In the genomic region with DNA sequence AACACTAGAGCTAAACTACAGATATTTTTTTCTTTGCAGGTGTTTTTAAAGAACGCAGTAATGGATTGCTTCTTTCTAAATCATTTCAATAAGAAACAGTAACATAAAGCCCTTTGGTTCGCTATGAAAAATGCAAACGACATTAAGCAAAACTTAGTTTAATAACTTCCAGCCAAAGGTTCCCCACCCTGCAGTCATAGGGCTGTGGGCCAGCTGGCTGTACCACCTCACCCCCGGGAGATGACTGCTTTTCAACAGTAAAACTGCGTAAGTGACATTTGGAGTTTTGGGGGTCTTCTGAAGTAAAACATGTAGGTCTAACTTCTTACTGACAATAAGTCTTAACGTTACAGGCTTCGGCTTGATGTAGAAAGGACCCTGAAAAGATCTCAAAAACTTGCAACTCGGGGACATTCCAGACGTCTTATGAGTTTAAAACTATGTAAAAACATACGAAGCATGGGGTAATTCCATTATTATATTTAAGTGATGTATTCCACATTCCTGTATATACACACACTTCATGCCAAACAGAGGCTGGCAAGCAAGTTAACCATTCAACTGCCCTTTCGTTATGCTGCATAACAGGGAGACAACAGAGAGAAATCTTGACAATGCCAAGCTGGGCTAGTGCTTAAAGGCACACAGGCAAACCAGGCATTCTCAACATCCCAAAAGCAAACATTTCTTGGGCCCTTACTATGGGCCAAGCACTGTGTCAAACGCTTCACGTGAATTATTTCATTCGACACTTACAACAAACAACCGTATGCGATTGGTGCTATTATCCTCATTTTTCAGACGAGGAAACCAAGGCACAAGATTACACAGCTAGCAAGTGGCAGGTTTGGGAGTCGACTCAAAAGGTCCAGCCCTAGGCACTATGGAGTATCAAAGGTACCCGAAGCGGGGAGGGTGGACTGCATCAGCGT, we compare ENCODE assay signal across 8 cellular contexts. TPM values are rescaled to one million over a fixed set of nuclear protein-coding genes. Genes with fewer than 3 reads are reported as not detected.
DNase-seq lines count a peak whose midpoint lies in the region; ATAC-seq, FAIRE-seq and TF ChIP-seq lines count a peak whose summit lies in the region.

No MANE protein-coding gene starts in this region.

- intact Hi-C loops in naive thymus-derived CD4-positive, alpha-beta T cell (cut with micrococcal nuclease), result loop anchor here (5.0 to 10.0 kb wide), 5 partner anchors 53 to 910 kb away; a partner anchor contains a TSS

- no peak overlapping the region for H3K56ac ChIP-seq in H1 (replicated peaks; ENCODE audit: insufficient read length, low read depth, low read length)

- 67% methylated on average over 21 of the region's 21 CpGs; no CpG with 5 or more reads in 1 of the 2 experiments for WGBS in H1 (ENCODE audit: extremely low coverage in 1 of 2, insufficient coverage in 1 of 2, insufficient read length in 1 of 2, insufficient replicate concordance in 2 of 2, low coverage in 1 of 2, low lambda C conversion rate in 2 of 2, missing lambda C conversion rate in 1 of 2), 2 experiments

- no peak overlapping the region for H3K23ac ChIP-seq in H1 (ENCODE audit: insufficient read length)

- no peak overlapping the region for H3K4ac ChIP-seq in H1 (replicated peaks; ENCODE audit: insufficient read length, low read depth, low read length)

- H2BK15ac ChIP-seq in H1 (ENCODE audit: low read length), result 0 out of 2 replicates have a peak overlapping the region, but pooled peaks have one; percentile 18

- H3K79me2 ChIP-seq in H1 (ENCODE audit: control insufficient read depth in 1 of 2, insufficient read depth in 2 of 2, low read length in 2 of 2), result peaks cover 12 to 56% of the 10 kb centered on the region in 2 experiments

- H3K27ac Mint-ChIP-seq in naive thymus-derived CD4-positive, alpha-beta T cell, result peak overlapping the region; percentile 42 to 96 (median 85)

- H2AK5ac ChIP-seq in H1 (ENCODE audit: low read depth, low read length), result no peak overlapping the region

- peaks cover 0 to 8% (median 4%) of the 10 kb centered on the region in 4 experiments; a peak in 5 of 7 replicates for H3K4me1 ChIP-seq in H1 (replicated peaks in 1 of 4; ENCODE audit: control insufficient read depth in 3 of 4, insufficient read depth in 4 of 4, low read length in 3 of 4)
- H3K4me1 ChIP-seq in naive thymus-derived CD4-positive, alpha-beta T cell (ENCODE audit: control insufficient read depth in 2 of 2, insufficient read depth in 2 of 2, low read length in 2 of 2), result peaks cover 14 to 27% of the 10 kb centered on the region in 2 donors

- H4K91ac ChIP-seq in H1 (replicated peaks; ENCODE audit: insufficient read length, low read length), result no peak overlapping the region

- no peak for ATAC-seq in naive thymus-derived CD4-positive, alpha-beta T cell

- DNase-seq in AG10803 (ENCODE audit: low read depth) (peak; percentile 50), NB4 (ENCODE audit: low read depth) (no peak), H1 (ENCODE audit: low read depth in 1 of 2, low spot score in 2 of 2) (no peak), D341Med (ENCODE audit: low spot score) (no peak), NCI-H82 (lab: John Stamatoyannopoulos, UW) (no peak), COLO829 (ENCODE audit: low spot score) (no peak), NCI-H2029 (lab: John Stamatoyannopoulos, UW) (no peak)
- DNase-seq in naive thymus-derived CD4-positive, alpha-beta T cell, result peak in 1 of 9 donors; percentile 3

- no peak overlapping the region for H3K18ac ChIP-seq in H1 (ENCODE audit: extremely low read depth, low read length)

- peaks cover 35 to 69% (median 56%) of the 10 kb centered on the region in 7 donors for H3K4me1 Mint-ChIP-seq in naive thymus-derived CD4-positive, alpha-beta T cell

- TF ChIP-seq CTCF in AG10803 (conservative IDR thresholded peaks at IDR 0.05; ENCODE audit: low read length), result no peak
- TF ChIP-seq CTCF in NB4 (IDR thresholded peaks at IDR 0.05; ENCODE audit: low read depth, low read length), result no peak
- no peak for TF ChIP-seq CTCF in H1 (IDR thresholded peaks at IDR 0.05; ENCODE audit: control extremely low read depth in 1 of 3, insufficient read depth in 1 of 3, low read depth in 1 of 3, low read length in 3 of 3)

- H3K27me3 Mint-ChIP-seq in naive thymus-derived CD4-positive, alpha-beta T cell, result no peaks in the 10 kb centered on the region

- no peak for FAIRE-seq in H1 (lab: Jason Lieb, UNC)

- no peak overlapping the region for H2BK12ac ChIP-seq in H1 (ENCODE audit: low read depth, low read length)

- peak overlapping the region; percentile 93 for H3K4me3 ChIP-seq in AG10803 (ENCODE audit: low read length)
- peak overlapping the region; percentile 77 for H3K4me3 ChIP-seq in NB4 (ENCODE audit: low read depth, low read length)
- peak overlapping the region; percentile 61 to 96 (median 80) for H3K4me3 ChIP-seq in H1 (ENCODE audit: extremely low read depth in 1 of 4, insufficient read depth in 2 of 4, low read depth in 3 of 4, low read length in 4 of 4)
- peak overlapping the region; percentile 84 for H3K4me3 ChIP-seq in naive thymus-derived CD4-positive, alpha-beta T cell (ENCODE audit: low read length)

- H3K27ac ChIP-seq in H1 (ENCODE audit: low read depth, low read length), result no peak overlapping the region
- peak overlapping the region; percentile 85 for H3K27ac ChIP-seq in naive thymus-derived CD4-positive, alpha-beta T cell (ENCODE audit: low read depth, low read length)

- no peak overlapping the region for H2AFZ ChIP-seq in H1 (ENCODE audit: low read length)

- H2BK120ac ChIP-seq in H1 (replicated peaks; ENCODE audit: low read depth, low read length), result no peak overlapping the region

- no peaks in the 10 kb centered on the region for H3K9me3 ChIP-seq in H1 (ENCODE audit: insufficient read depth in 2 of 2, low read depth in 1 of 2, low read length in 1 of 2)
- no peaks in the 10 kb centered on the region for H3K9me3 ChIP-seq in naive thymus-derived CD4-positive, alpha-beta T cell (ENCODE audit: control insufficient read depth in 2 of 3, low read length in 3 of 3)

- H4K8ac ChIP-seq in H1 (ENCODE audit: extremely low read depth, insufficient read depth, low read length), result peak overlapping the region; percentile 87

- no peaks in the 10 kb centered on the region for H3K27me3 ChIP-seq in H1 (replicated peaks in 1 of 4; ENCODE audit: control insufficient read depth in 3 of 4, extremely low read depth in 1 of 4, insufficient read depth in 3 of 4, low read length in 3 of 4)
- H3K27me3 ChIP-seq in naive thymus-derived CD4-positive, alpha-beta T cell (ENCODE audit: control insufficient read depth in 2 of 2, insufficient read depth in 2 of 2, low read length in 2 of 2), result no peaks in the 10 kb centered on the region

- H3K9ac ChIP-seq in H1 (replicated peaks in 1 of 4; ENCODE audit: extremely low read depth in 1 of 4, low read depth in 3 of 4, low read length in 3 of 4), result peak overlapping the region; percentile 39 to 78 (median 64)

- no peak for TF ChIP-seq EP300 in H1 (IDR thresholded peaks at IDR 0.05; ENCODE audit: borderline replicate concordance in 1 of 2, low read depth in 2 of 2, low read length in 2 of 2)

- no peak overlapping the region for H2BK20ac ChIP-seq in H1 (ENCODE audit: low read length)

- POLR2A ChIA-PET in H1 (lab: Charles Lee; ENCODE audit: partially characterized antibody), result interaction anchor here (1.4 kb wide), 1 partner anchor 80 kb away, joined by 3 read pairs; no protein-coding TSS in a partner anchor
- POLR2A ChIA-PET in naive thymus-derived CD4-positive, alpha-beta T cell (lab: Charles Lee), result interaction anchor here (0.7 to 1.6 kb wide), 4 partner anchors 7 to 231 kb away, joined by 3 to 5 read pairs (median 4); no protein-coding TSS in a partner anchor

- peaks cover 10% of the 10 kb centered on the region for H3K79me1 ChIP-seq in H1 (ENCODE audit: low read depth, low read length)

- H3K9me3 Mint-ChIP-seq in naive thymus-derived CD4-positive, alpha-beta T cell, result no peaks in the 10 kb centered on the region

- H3K4me3 Mint-ChIP-seq in naive thymus-derived CD4-positive, alpha-beta T cell, result peak overlapping the region; percentile 90 to 99 (median 94)

- H3K36me3 ChIP-seq in H1 (ENCODE audit: control insufficient read depth in 2 of 4, insufficient read depth in 4 of 4, low read length in 3 of 4), result no peaks in the 10 kb centered on the region
- H3K36me3 ChIP-seq in naive thymus-derived CD4-positive, alpha-beta T cell (ENCODE audit: control insufficient read depth in 2 of 3, insufficient read depth in 3 of 3, low read length in 3 of 3), result peaks cover 0 to 8% (median 0%) of the 10 kb centered on the region in 3 experiments

- CTCF ChIA-PET in H1 (lab: Charles Lee; ENCODE audit: partially characterized antibody), result interaction anchor here (0.6 to 2.2 kb wide), 2 partner anchors 109 to 260 kb away, joined by 3 to 8 read pairs; no protein-coding TSS in a partner anchor
- CTCF ChIA-PET in naive thymus-derived CD4-positive, alpha-beta T cell (lab: Charles Lee), result interaction anchor here (0.6 to 3.0 kb wide), 2 partner anchors 102 to 111 kb away, joined by 4 to 10 read pairs; no protein-coding TSS in a partner anchor

- no peak overlapping the region for H4K5ac ChIP-seq in H1 (ENCODE audit: insufficient read length, low read depth, low read length)

- peaks cover 0 to 4% (median 0%) of the 10 kb centered on the region in 5 donors for H3K36me3 Mint-ChIP-seq in naive thymus-derived CD4-positive, alpha-beta T cell

- peaks cover 13% of the 10 kb centered on the region; the same call in 1 of the 2 replicates for H3K23me2 ChIP-seq in H1 (ENCODE audit: low read depth, low read length)

- H4K20me1 ChIP-seq in H1 (replicated peaks in 1 of 2; ENCODE audit: control insufficient read depth in 1 of 2, insufficient read depth in 2 of 2, low read length in 2 of 2), result peaks cover 8 to 10% of the 10 kb centered on the region in 2 experiments

- TF ChIP-seq RAD21 in H1 (IDR thresholded peaks at IDR 0.05 in 1 of 2, conservative IDR thresholded peaks at IDR 0.05 in 1 of 2; ENCODE audit: low read depth in 2 of 2, low read length in 2 of 2), result no peak

- TF ChIP-seq POLR2A in NB4 (IDR thresholded peaks at IDR 0.05; ENCODE audit: extremely low read depth, insufficient read length) (no peak), H1 (IDR thresholded peaks at IDR 0.05; ENCODE audit: control extremely low read depth in 1 of 2, low read depth in 2 of 2, low read length in 2 of 2) (no peak)

- peak overlapping the region; percentile 85 to 100 for H3K4me2 ChIP-seq in H1 (ENCODE audit: insufficient read depth in 1 of 2, low read depth in 2 of 2, low read length in 2 of 2)

- H3K14ac ChIP-seq in H1 (ENCODE audit: insufficient read length), result no peak overlapping the region

- H2BK5ac ChIP-seq in H1 (ENCODE audit: low read depth, low read length), result no peak overlapping the region

RNA-seq across cellular contexts. Expression of a gene that starts 1.2 kb away (rescaled TPM):
- 37.9 and 43.1 TPM in 2 replicates for total RNA-seq in H1 (2021; fragmentation: NEBNext Ultra II Directional; extraction: Animal tissue kit (Norgen Biotek cat#: 25700))
- 5.4 and 12.8 TPM in 2 replicates for polyA plus RNA-seq in H1 (2011; rRNA removed)
- 5.5 TPM for polyA plus RNA-seq in H1 (2011; cell fraction: cytosol; rRNA removed)
- polyA plus RNA-seq in H1 (2011; cell fraction: nucleus; rRNA removed), result 16.9 TPM
- polyA plus RNA-seq in H1 (2012, experiment 1 of 2), result 22.7 to 30.5 TPM (median 26.3 TPM) in 4 replicates
- 26.8 TPM for polyA plus RNA-seq in H1 (2012, experiment 2 of 2)
- 14.4 TPM for polyA plus RNA-seq in H1 (2013, experiment 1 of 2)
- polyA plus RNA-seq in H1 (2013, experiment 2 of 2), result 14.6 TPM
- polyA minus RNA-seq in H1 (2011; rRNA and poly(A)+ RNA removed), result 15.0 and 32.6 TPM in 2 replicates
- polyA minus RNA-seq in H1 (2011; cell fraction: cytosol; rRNA and poly(A)+ RNA removed), result 37.5 TPM
- 41.3 TPM for polyA minus RNA-seq in H1 (2011; cell fraction: nucleus; rRNA and poly(A)+ RNA removed)
- total RNA-seq in naive thymus-derived CD4-positive, alpha-beta T cell, result 100 to 1,000 TPM in 3 of 5 experiments, 10 to 100 TPM in 2; 64.0 to 114 (median 104) TPM
- 10 to 100 TPM; 17.6 to 35.4 TPM for polyA plus RNA-seq in naive thymus-derived CD4-positive, alpha-beta T cell

RNA-seq across cellular contexts. Expression of a gene that starts 44.0 kb away (rescaled TPM):
- total RNA-seq in H1 (2021; fragmentation: NEBNext Ultra II Directional; extraction: Animal tissue kit (Norgen Biotek cat#: 25700)), result 0.91 and 1.3 TPM in 2 replicates
- polyA plus RNA-seq in H1 (2011; rRNA removed), result 4.6 and 7.6 TPM in 2 replicates
- polyA plus RNA-seq in H1 (2011; cell fraction: cytosol; rRNA removed), result 3.5 TPM
- polyA plus RNA-seq in H1 (2011; cell fraction: nucleus; rRNA removed), result 3.8 TPM
- 1.8 to 3.7 TPM (median 2.5 TPM) in 4 replicates for polyA plus RNA-seq in H1 (2012, experiment 1 of 2)
- polyA plus RNA-seq in H1 (2012, experiment 2 of 2), result 2.9 TPM
- 1.4 TPM for polyA plus RNA-seq in H1 (2013, experiment 1 of 2)
- polyA plus RNA-seq in H1 (2013, experiment 2 of 2), result 1.6 TPM
- 11.0 and 14.1 TPM in 2 replicates for polyA minus RNA-seq in H1 (2011; rRNA and poly(A)+ RNA removed)
- polyA minus RNA-seq in H1 (2011; cell fraction: cytosol; rRNA and poly(A)+ RNA removed), result 2.1 TPM
- polyA minus RNA-seq in H1 (2011; cell fraction: nucleus; rRNA and poly(A)+ RNA removed), result 2.4 TPM
- total RNA-seq in naive thymus-derived CD4-positive, alpha-beta T cell, result not detected
- polyA plus RNA-seq in naive thymus-derived CD4-positive, alpha-beta T cell, result not detected
